ENCODE assay signal across 30 cellular contexts in genomic region chr4:48504352-48504751, GRCh38. TPM values are rescaled to one million over a fixed set of nuclear protein-coding genes. Genes with fewer than 3 reads are reported as not detected.
"Had no signal": no experiment of that assay in that cellular context is flagged by ENCODE, and none has a peak within 500 bp of the region (broad histone marks: within the 10 kb centered on the region; RNA-seq: fewer than 3 reads in every experiment).

No MANE protein-coding gene starts in this region.

- H3K9me3 ChIP-seq: heart left ventricle, lower lobe of right lung, spleen, suprapubic skin, tibial artery, upper lobe of right lung had no signal

- H3K27ac Mint-ChIP-seq: activated B cell treated with CpG ODN at 0.5 μM for 24 hours; activated naive CD4-positive, alpha-beta T cell treated with anti-CD3 and anti-CD28 coated beads, Interleukin-2, amount 50 U/mL, for 72 hours; activated T-cell treated with anti-CD3 and anti-CD28 coated beads, Interleukin-2, amount 50 U/mL, for 72 hours; effector memory CD8-positive, alpha-beta T cell; natural killer cell treated with Interleukin-12 subunit alpha and Interleukin-12 subunit beta and Interleukin-15 and Interleukin-18, amount 100 ng/mL, for 72 hours; T-helper 17 cell had no signal

- H3K27me3 Mint-ChIP-seq: activated B cell treated with CpG ODN at 0.5 μM for 24 hours; effector memory CD8-positive, alpha-beta T cell; natural killer cell treated with Interleukin-12 subunit alpha and Interleukin-12 subunit beta and Interleukin-15 and Interleukin-18, amount 100 ng/mL, for 72 hours; T-helper 17 cell had no signal

- H3K27ac ChIP-seq: brain microvascular endothelial cell, foreskin keratinocyte, heart left ventricle, lower lobe of right lung, spleen, suprapubic skin, tibial artery, upper lobe of right lung had no signal

- H3K4me3 ChIP-seq: heart left ventricle, lower lobe of right lung, spleen, suprapubic skin, tibial artery, upper lobe of right lung had no signal

- H3K4me1 Mint-ChIP-seq: activated B cell treated with CpG ODN at 0.5 μM for 24 hours had no signal

- FAIRE-seq: astrocyte, endothelial cell of umbilical vein had no signal

- DNase-seq: activated B cell treated with CpG ODN at 0.5 μM for 24 hours; activated naive CD4-positive, alpha-beta T cell; activated T-cell treated with anti-CD3 and anti-CD28 coated beads for 4 hours; activated T-cell treated with anti-CD3 and anti-CD28 coated beads, Interleukin-2, amount 50 U/mL, for 72 hours; brain microvascular endothelial cell; cortex of kidney; effector memory CD8-positive, alpha-beta T cell; foreskin keratinocyte; heart left ventricle; hypothalamus; kidney glomerular epithelial cell; lower lobe of right lung; mesenchymal stem cell; right cardiac atrium; spleen; stimulated activated naive CD4-positive, alpha-beta T cell; T-helper 17 cell; T1000; tibial artery; upper lobe of right lung had no signal

- H3K4me3 Mint-ChIP-seq: activated B cell treated with CpG ODN at 0.5 μM for 24 hours; activated T-cell treated with anti-CD3 and anti-CD28 coated beads, Interleukin-2, amount 50 U/mL, for 72 hours; effector memory CD8-positive, alpha-beta T cell; natural killer cell treated with Interleukin-12 subunit alpha and Interleukin-12 subunit beta and Interleukin-15 and Interleukin-18, amount 100 ng/mL, for 72 hours; T-helper 17 cell had no signal

- H3K4me1 ChIP-seq: foreskin keratinocyte, heart left ventricle, lower lobe of right lung, spleen, suprapubic skin, tibial artery, upper lobe of right lung had no signal

- ATAC-seq: activated naive CD4-positive, alpha-beta T cell treated with anti-CD3 and anti-CD28 coated beads, Interleukin-2, amount 50 U/mL, for 72 hours; activated T-cell treated with anti-CD3 and anti-CD28 coated beads, Interleukin-2, amount 50 U/mL, for 72 hours; effector memory CD8-positive, alpha-beta T cell; esophagus mucosa; foreskin keratinocyte; heart left ventricle; left lobe of liver; lower lobe of right lung; natural killer cell treated with Interleukin-12 subunit alpha and Interleukin-12 subunit beta and Interleukin-15 and Interleukin-18, amount 100 ng/mL, for 72 hours; right cardiac atrium; T-helper 17 cell; upper lobe of right lung had no signal

- H3K9me3 Mint-ChIP-seq: activated B cell treated with CpG ODN at 0.5 μM for 24 hours; activated naive CD4-positive, alpha-beta T cell treated with anti-CD3 and anti-CD28 coated beads, Interleukin-2, amount 50 U/mL, for 72 hours; activated T-cell treated with anti-CD3 and anti-CD28 coated beads, Interleukin-2, amount 50 U/mL, for 72 hours; effector memory CD8-positive, alpha-beta T cell; natural killer cell treated with Interleukin-12 subunit alpha and Interleukin-12 subunit beta and Interleukin-15 and Interleukin-18, amount 100 ng/mL, for 72 hours had no signal

- H3K27me3 ChIP-seq: brain microvascular endothelial cell, foreskin keratinocyte, heart left ventricle, spleen, suprapubic skin, tibial artery, upper lobe of right lung had no signal

RNA-seq across cellular contexts. Expression of gene ZAR1, which starts 14.3 kb away (rescaled TPM):
- total RNA-seq: activated B cell treated with CpG ODN at 0.5 μM for 24 hours; activated naive CD4-positive, alpha-beta T cell treated with anti-CD3 and anti-CD28 coated beads, Interleukin-2, amount 50 U/mL, for 72 hours; activated T-cell treated with anti-CD3 and anti-CD28 coated beads, Interleukin-2, amount 50 U/mL, for 72 hours; astrocyte; cardiac septum; endothelial cell of umbilical vein; esophagus mucosa; foreskin keratinocyte; heart left ventricle; left lobe of liver; lower lobe of right lung; mononuclear cell; natural killer cell treated with Interleukin-12 subunit alpha and Interleukin-12 subunit beta and Interleukin-15 and Interleukin-18, amount 100 ng/mL, for 72 hours; omental fat pad; right cardiac atrium; spleen; suprapubic skin; T-helper 17 cell had no signal
- polyA plus RNA-seq: endothelial cell of umbilical vein, foreskin keratinocyte, heart left ventricle, right cardiac atrium, spleen had no signal

RNA-seq across cellular contexts. Expression of gene SLC10A4, which starts 21.2 kb away (rescaled TPM):
- total RNA-seq: activated B cell treated with CpG ODN at 0.5 μM for 24 hours; activated naive CD4-positive, alpha-beta T cell treated with anti-CD3 and anti-CD28 coated beads, Interleukin-2, amount 50 U/mL, for 72 hours; activated T-cell treated with anti-CD3 and anti-CD28 coated beads, Interleukin-2, amount 50 U/mL, for 72 hours; endothelial cell of umbilical vein; esophagus mucosa; foreskin keratinocyte; mononuclear cell; T-helper 17 cell had no signal
- polyA plus RNA-seq: foreskin keratinocyte had no signal
